9 cellular contexts compared by ENCODE assay signal in genomic region chr20:57657537-57658446, GRCh38. TPM values are rescaled to one million over a fixed set of nuclear protein-coding genes. Genes with fewer than 3 reads are reported as not detected.
DNase-seq lines count a peak whose midpoint lies in the region; ATAC-seq, FAIRE-seq and TF ChIP-seq lines count a peak whose summit lies in the region.
"Had no signal": no experiment of that assay in that cellular context is flagged by ENCODE, and none has a peak within 500 bp of the region (broad histone marks: within the 10 kb centered on the region; RNA-seq: fewer than 3 reads in every experiment).

No MANE protein-coding gene starts in this region.

- 73 to 78% methylated on average over 36 of the region's 36 CpGs for WGBS in pancreas, 2 donors

- TF ChIP-seq CTCF in D721Med (IDR thresholded peaks at IDR 0.05; ENCODE audit: insufficient read depth, missing control alignments) (no peak), WERI-Rb-1 (IDR thresholded peaks at IDR 0.05; ENCODE audit: low read depth, low read length) (no peak), pancreas (IDR thresholded peaks at IDR 0.05) (no peak)

- intact Hi-C loops in pancreas (cut with DNase I) = loop anchor here (10.0 kb wide), 3 partner anchors 307 to 517 kb away; no protein-coding TSS in a partner anchor

- H3K27me3 ChIP-seq in WERI-Rb-1 (ENCODE audit: insufficient read depth, low read depth, severe bottlenecking) = no peaks in the 10 kb centered on the region
- no peaks in the 10 kb centered on the region for H3K27me3 ChIP-seq in duodenal mucosa (ENCODE audit: control insufficient read depth in 1 of 2, insufficient read depth in 2 of 2, low read length in 2 of 2)
- no peaks in the 10 kb centered on the region for H3K27me3 ChIP-seq in pancreas

- no peaks in the 10 kb centered on the region for H3K9me3 ChIP-seq in WERI-Rb-1 (ENCODE audit: severe bottlenecking)
- H3K9me3 ChIP-seq in duodenal mucosa (ENCODE audit: control insufficient read depth in 1 of 2, low read length in 2 of 2) = no peaks in the 10 kb centered on the region
- H3K9me3 ChIP-seq in pancreas = no peaks in the 10 kb centered on the region

- no peak overlapping the region for H3K4me3 ChIP-seq in WERI-Rb-1 (ENCODE audit: low read depth, low read length)
- H3K4me3 ChIP-seq in duodenal mucosa (ENCODE audit: low read depth in 1 of 2, low read length in 2 of 2) = peak overlapping the region in 1 of 2 donors; percentile 9
- no peak overlapping the region for H3K4me3 ChIP-seq in pancreas

- H3K36me3 ChIP-seq in WERI-Rb-1 (peaks cover 15% of the 10 kb centered on the region), duodenal mucosa (ENCODE audit: control insufficient read depth in 1 of 2, insufficient read depth in 2 of 2, low read length in 2 of 2) (no peaks in the 10 kb centered on the region), pancreas (peaks cover 0 to 12% (median 0%) of the 10 kb centered on the region in 3 donors)

- ATAC-seq in pancreas = peak; percentile 13 to 50 (median 35)
- no peak for ATAC-seq in HG03135 (IDR thresholded peaks at IDR 0.05; ENCODE audit: unreplicated experiment)
- no peak for ATAC-seq in GM18519 (IDR thresholded peaks at IDR 0.05; ENCODE audit: low FRiP score, unreplicated experiment)

- FAIRE-seq in D721Med (lab: Jason Lieb, UNC) (no peak), pancreas (lab: Jason Lieb, UNC) (no peak)

- H3K4me1 ChIP-seq in duodenal mucosa (ENCODE audit: control insufficient read depth in 1 of 2, insufficient read depth in 2 of 2, low read length in 2 of 2) = peaks cover 14 to 17% of the 10 kb centered on the region in 2 donors
- H3K4me1 ChIP-seq in pancreas = no peaks in the 10 kb centered on the region

- H3K27ac ChIP-seq in WERI-Rb-1 (no peak overlapping the region), duodenal mucosa (ENCODE audit: low read depth, low read length) (peak overlapping the region; percentile 21), pancreas (no peak overlapping the region)

- in situ Hi-C loops in G401 (cut with HindIII; ENCODE audit: low sequenced_read_pairs) = no loop called here

- H3K9ac ChIP-seq in duodenal mucosa (ENCODE audit: low read depth in 1 of 2, low read length in 2 of 2) = no peak overlapping the region

- DNase-seq in D721Med (ENCODE audit: insufficient read length, low spot score) (peak; percentile 14), WERI-Rb-1 (peak; percentile 34), pancreas (peak in 5 of 6 donors; percentile 14 to 65 (median 35)), G401 (ENCODE audit: low spot score) (no peak), NCI-H510A treated with DMSO at 0.1 percent for 48 hours (lab: John Stamatoyannopoulos, UW) (no peak)

RNA-seq across cellular contexts. Expression of gene ZBP1, which starts 37.6 kb away (rescaled TPM):
- total RNA-seq in pancreas = under 1 TPM in 3 of 6 donors, not detected in 3; 0.17 to 0.90 (median 0.24) TPM
- polyA plus RNA-seq in pancreas = under 1 TPM; 0.09 to 0.15 TPM
- total RNA-seq in G401 (2014; rRNA removed; shearing (Covaris generic)) = not detected in 2 replicates
- total RNA-seq: SK-MEL-5 had no signal

RNA-seq across cellular contexts. Expression of gene PMEPA1, which starts 52.0 kb away (rescaled TPM):
- 10 to 100 TPM; 24.8 to 98.2 (median 33.6) TPM for total RNA-seq in pancreas
- polyA plus RNA-seq in pancreas = 10 to 100 TPM; 28.4 to 45.5 TPM
- 0.49 and 0.58 TPM in 2 replicates for total RNA-seq in G401 (2014; rRNA removed; shearing (Covaris generic))

Comparison
In these comparisons a context has a peak if more than half of its experiments do, and no peak if none do; other contexts are left out.
1. DNase-seq: peak in D721Med (single experiment), WERI-Rb-1 (single experiment) and pancreas (5 of 6); none in G401 (single experiment) and NCI-H510A treated with DMSO at 0.1 percent for 48 hours (single experiment).
2. ATAC-seq: peak in pancreas (4 of 4); none in HG03135 (single experiment) and GM18519 (single experiment).
3. RNA of gene PMEPA1, which starts 52.0 kb away (total RNA-seq): 24.8 to 98.2 TPM in pancreas; 0.49 to 0.58 TPM in G401; every median in the first group is over 10 times any median in the second.